In genomic region chr3:129558076-129558771, GRCh38 we compare ENCODE assay signal across 11 cellular contexts. TPM values are rescaled to one million over a fixed set of nuclear protein-coding genes. Genes with fewer than 3 reads are reported as not detected.
A peak's percentile ranks its signal among the peaks of the same experiment; 100 is the strongest.
DNase-seq lines count a peak whose midpoint lies in the region; ATAC-seq and TF ChIP-seq lines count a peak whose summit lies in the region.
"Had no signal": no experiment of that assay in that cellular context is flagged by ENCODE, and none has a peak within 500 bp of the region (broad histone marks: within the 10 kb centered on the region; RNA-seq: fewer than 3 reads in every experiment).

No MANE protein-coding gene starts in this region.

- H3K4me1 ChIP-seq in SK-N-SH (ENCODE audit: control insufficient read depth in 1 of 2, insufficient read depth in 2 of 2, low read depth in 1 of 2, low read length in 1 of 2) = peaks cover 36 to 64% of the 10 kb centered on the region in 2 experiments
- peaks cover 80% of the 10 kb centered on the region for H3K4me1 ChIP-seq in adipocyte (ENCODE audit: control insufficient read depth, insufficient read depth, low read length)
- H3K4me1 ChIP-seq in lower lobe of right lung = peaks cover 74% of the 10 kb centered on the region
- peaks cover 25 to 73% of the 10 kb centered on the region in 2 donors for H3K4me1 ChIP-seq in thyroid gland

- H3K9me2 ChIP-seq in SK-N-SH = no peaks in the 10 kb centered on the region

- H3K4me2 ChIP-seq in SK-N-SH = peak overlapping the region; percentile 78

- no peaks in the 10 kb centered on the region for H3K27me3 ChIP-seq in SK-N-SH (ENCODE audit: insufficient read depth)
- H3K27me3 ChIP-seq in adipocyte (replicated peaks; ENCODE audit: control insufficient read depth, insufficient read depth, low read length) = no peaks in the 10 kb centered on the region
- no peaks in the 10 kb centered on the region for H3K27me3 ChIP-seq in lower lobe of right lung (ENCODE audit: low read depth)
- H3K27me3 ChIP-seq in thyroid gland = no peaks in the 10 kb centered on the region

- peak overlapping the region; percentile 78 to 85; a peak in 3 of 4 replicates for H3K27ac ChIP-seq in SK-N-SH (ENCODE audit: low read depth in 2 of 2, low read length in 1 of 2)
- H3K27ac ChIP-seq in lower lobe of right lung = peak overlapping the region; percentile 41
- peak overlapping the region in 2 of 3 donors; percentile 15 to 45 for H3K27ac ChIP-seq in thyroid gland
- H3K27ac ChIP-seq: 22Rv1 had no signal

- H3K79me2 ChIP-seq in SK-N-SH (ENCODE audit: insufficient read depth) = no peaks in the 10 kb centered on the region

- no peak overlapping the region for H2AFZ ChIP-seq in SK-N-SH (ENCODE audit: low read depth)

- DNase-seq in SK-N-SH = no peak
- DNase-seq in adipocyte (ENCODE audit: low read depth) = no peak
- DNase-seq in lower lobe of right lung = no peak
- no peak for DNase-seq in thyroid gland
- DNase-seq in occipital lobe (lab: John Stamatoyannopoulos, UW) = no peak
- no peak for DNase-seq in DMS79 treated with DMSO at 0.1 percent for 48 hours (lab: John Stamatoyannopoulos, UW)
- DNase-seq: substantia nigra had no signal

- no peaks in the 10 kb centered on the region for H4K20me1 ChIP-seq in SK-N-SH (ENCODE audit: insufficient read depth)

- H3K9me3 ChIP-seq in SK-N-SH (no peaks in the 10 kb centered on the region), adipocyte (ENCODE audit: control insufficient read depth, low read length) (no peaks in the 10 kb centered on the region), lower lobe of right lung (no peaks in the 10 kb centered on the region), thyroid gland (no peaks in the 10 kb centered on the region)

- TF ChIP-seq CTCF in SK-N-SH (IDR thresholded peaks at IDR 0.05) (no peak), lower lobe of right lung (IDR thresholded peaks at IDR 0.05) (no peak), thyroid gland (IDR thresholded peaks at IDR 0.05) (no peak)

- H3K4me3 ChIP-seq in SK-N-SH (ENCODE audit: low read depth in 2 of 2, low read length in 1 of 2) (no peak overlapping the region), adipocyte (ENCODE audit: low read length) (no peak overlapping the region), lower lobe of right lung (no peak overlapping the region), thyroid gland (replicated peaks in 1 of 3) (no peak overlapping the region)

- CTCF ChIA-PET in SK-N-SH (lab: Yijun Ruan, JAX) = interaction anchor here (1.1 to 5.4 kb wide), 5 partner anchors 8 to 68 kb away, joined by 3 to 18 read pairs (median 4); no protein-coding TSS in a partner anchor

- no peak for TF ChIP-seq RAD21 in SK-N-SH (IDR thresholded peaks at IDR 0.05; ENCODE audit: low read length)

- POLR2A ChIA-PET in SK-N-SH (lab: Yijun Ruan, JAX) = interaction anchor here (0.9 kb wide), 1 partner anchor 116 kb away, joined by 4 read pairs; no protein-coding TSS in a partner anchor

- no peak for ATAC-seq in SK-N-SH treated with all-trans-retinoic acid at 6 μM for 48 hours
- ATAC-seq in lower lobe of right lung = no peak
- ATAC-seq in GM21786 (IDR thresholded peaks at IDR 0.05; ENCODE audit: unreplicated experiment) = no peak

- H3K9ac ChIP-seq in SK-N-SH (no peak overlapping the region), adipocyte (ENCODE audit: low read length) (peak overlapping the region; percentile 94)

- H3K36me3 ChIP-seq in SK-N-SH (replicated peaks in 1 of 2; ENCODE audit: control insufficient read depth in 1 of 2, insufficient read depth in 2 of 2, low read length in 1 of 2) (no peaks in the 10 kb centered on the region), adipocyte (ENCODE audit: control insufficient read depth, insufficient read depth, low read length, severe bottlenecking) (peaks cover 58% of the 10 kb centered on the region), lower lobe of right lung (peaks cover 80% of the 10 kb centered on the region), thyroid gland (peaks cover 6 to 18% of the 10 kb centered on the region in 2 donors)

- WGBS in SK-N-SH (ENCODE audit: low lambda C conversion rate) = 84% methylated on average over 14 of the region's 15 CpGs
- WGBS in thyroid gland, 2 donors = 77 to 82% methylated on average over 14 to 15 of the region's 15 CpGs

- peaks cover 13% of the 10 kb centered on the region for H3F3A ChIP-seq in SK-N-SH (replicated peaks; ENCODE audit: insufficient read depth)

- TF ChIP-seq POLR2A in thyroid gland (IDR thresholded peaks at IDR 0.05) = no peak

- no peak for TF ChIP-seq EP300 in SK-N-SH (IDR thresholded peaks at IDR 0.05; ENCODE audit: borderline replicate concordance in 1 of 2, low read depth in 1 of 2, low read length in 1 of 2)

- intact Hi-C loops in lower lobe of right lung (cut with DNase I) (no loop called here), thyroid gland (cut with DNase I) (no loop called here)

TF ChIP-seq in SK-N-SH, 30 proteins besides CTCF, POLR2A, EP300 and RAD21:
- no peak for TF ChIP-seq REST (IDR thresholded peaks at IDR 0.05; ENCODE audit: low read depth, low read length)
- no peak for TF ChIP-seq FOSL2 (IDR thresholded peaks at IDR 0.05; ENCODE audit: borderline replicate concordance, low read depth)
- no peak for TF ChIP-seq NFIC (IDR thresholded peaks at IDR 0.05; ENCODE audit: borderline replicate concordance)

TF ChIP-seq in SK-N-SH treated with all-trans-retinoic acid at 6 μM for 48 hours, 23 proteins besides CTCF, POLR2A, EP300 and RAD21:
- TF ChIP-seq SNAI2 (CRISPR knock-in tag; IDR thresholded peaks at IDR 0.05) (no peak), POU6F1 (CRISPR knock-in tag; IDR thresholded peaks at IDR 0.05; ENCODE audit: borderline replicate concordance, low read depth) (no peak), ESRRG (CRISPR knock-in tag; IDR thresholded peaks at IDR 0.05) (no peak), ZNF70 (CRISPR knock-in tag; IDR thresholded peaks at IDR 0.05) (no peak), RARB (CRISPR knock-in tag; IDR thresholded peaks at IDR 0.05) (no peak), OSR1 (CRISPR knock-in tag; IDR thresholded peaks at IDR 0.05) (no peak), ARNTL (CRISPR knock-in tag; IDR thresholded peaks at IDR 0.05; ENCODE audit: borderline replicate concordance, low read depth) (no peak), BACH2 (CRISPR knock-in tag; IDR thresholded peaks at IDR 0.05; ENCODE audit: borderline replicate concordance) (no peak)

RNA-seq across cellular contexts. Expression of gene H1-8, which starts 15.2 kb away (rescaled TPM):
- polyA plus RNA-seq in SK-N-SH (2012; rRNA removed) = not detected in 2 replicates
- polyA plus RNA-seq in SK-N-SH (2012; cell fraction: cytosol; rRNA removed) = not detected in 2 replicates
- polyA plus RNA-seq in SK-N-SH (2012; cell fraction: nucleus; rRNA removed) = not detected in 2 replicates
- total RNA-seq in lower lobe of right lung = not detected
- total RNA-seq in thyroid gland = not detected
- total RNA-seq in occipital lobe = not detected
- total RNA-seq: activated naive CD4-positive, alpha-beta T cell treated with anti-CD3 and anti-CD28 coated beads, Interleukin-2, amount 50 U/mL, for 72 hours had no signal

RNA-seq across cellular contexts. Expression of gene RHO, which starts 29.8 kb away (rescaled TPM):
- polyA plus RNA-seq in SK-N-SH (2012; rRNA removed) = not detected in 2 replicates
- polyA plus RNA-seq in SK-N-SH (2012; cell fraction: cytosol; rRNA removed) = not detected in 2 replicates
- polyA plus RNA-seq in SK-N-SH (2012; cell fraction: nucleus; rRNA removed) = not detected in 2 replicates
- total RNA-seq in lower lobe of right lung (not detected), thyroid gland (not detected), occipital lobe (not detected)
- total RNA-seq: activated naive CD4-positive, alpha-beta T cell treated with anti-CD3 and anti-CD28 coated beads, Interleukin-2, amount 50 U/mL, for 72 hours had no signal

RNA-seq across cellular contexts. Expression of gene PLXND1, which starts 48.3 kb away (rescaled TPM):
- polyA plus RNA-seq in SK-N-SH (2012; rRNA removed) = 43.0 and 53.5 TPM in 2 replicates
- polyA plus RNA-seq in SK-N-SH (2012; cell fraction: cytosol; rRNA removed) = 26.5 and 37.7 TPM in 2 replicates
- polyA plus RNA-seq in SK-N-SH (2012; cell fraction: nucleus; rRNA removed) = 122 and 155 TPM in 2 replicates
- total RNA-seq in lower lobe of right lung (233 TPM), thyroid gland (10 to 100 TPM; 50.7 to 69.8 (median 60.8) TPM), occipital lobe (14.3 TPM)

Comparison
In these comparisons a context has a peak if more than half of its experiments do, and no peak if none do; other contexts are left out.
1. H3K27ac ChIP-seq: peak in every context shown above with its lines; median percentile 82 in SK-N-SH; 41 in lower lobe of right lung; 30 in thyroid gland.